In genomic region chr4:4984186-4984585, GRCh38 we compare ENCODE assay signal across 27 cellular contexts. TPM values are rescaled to one million over a fixed set of nuclear protein-coding genes. Genes with fewer than 3 reads are reported as not detected.
"Had no signal": no experiment of that assay in that cellular context is flagged by ENCODE, and none has a peak within 500 bp of the region (broad histone marks: within the 10 kb centered on the region; RNA-seq: fewer than 3 reads in every experiment).

No MANE protein-coding gene starts in this region.

- H3K27ac ChIP-seq: body of pancreas, cardiac muscle cell, stomach, suprapubic skin, tibial nerve had no signal

- H3K27me3 ChIP-seq: body of pancreas, cardiac muscle cell, stomach, suprapubic skin, tibial nerve had no signal

- H3K4me1 ChIP-seq: body of pancreas, stomach, tibial nerve had no signal

- H3K27ac Mint-ChIP-seq: activated B cell treated with CpG ODN at 0.5 μM for 24 hours; activated CD4-positive, alpha-beta memory T cell treated with anti-CD3 and anti-CD28 coated beads, Interleukin-2, amount 10 ng/mL, durations not matched to agents 7 days and 5 days; activated naive CD4-positive, alpha-beta T cell treated with anti-CD3 and anti-CD28 coated beads, Interleukin-2, amount 10 ng/mL, durations not matched to agents 7 days and 5 days; activated naive CD8-positive, alpha-beta T cell treated with anti-CD3 and anti-CD28 coated beads, Interleukin-2, amount 50 U/mL, for 24 hours; stimulated activated effector memory CD8-positive, alpha-beta T cell treated with anti-CD3 and anti-CD28 coated beads, Interleukin-12 subunit alpha, Interleukin-12 subunit beta, amount 100 ng/mL, for 72 hours; T-helper 1 cell treated with Interleukin-12 subunit alpha and Interleukin-12 subunit beta and Interleukin-4 antibody, amounts not matched to agents 30 μg/mL and 1 μg/mL, for 36 hours had no signal

- ATAC-seq: activated naive CD8-positive, alpha-beta T cell treated with anti-CD3 and anti-CD28 coated beads, Interleukin-2, amount 50 U/mL, for 24 hours; body of pancreas; left colon; mucosa of descending colon; sciatic nerve; stimulated activated effector memory CD8-positive, alpha-beta T cell treated with anti-CD3 and anti-CD28 coated beads, Interleukin-12 subunit alpha, Interleukin-12 subunit beta, amount 100 ng/mL, for 72 hours had no signal

- H3K36me3 Mint-ChIP-seq: activated naive CD4-positive, alpha-beta T cell treated with anti-CD3 and anti-CD28 coated beads, Interleukin-2, amount 10 ng/mL, durations not matched to agents 7 days and 5 days; stimulated activated effector memory CD8-positive, alpha-beta T cell treated with anti-CD3 and anti-CD28 coated beads, Interleukin-12 subunit alpha, Interleukin-12 subunit beta, amount 100 ng/mL, for 72 hours had no signal

- H3K9me3 Mint-ChIP-seq: activated B cell treated with CpG ODN at 0.5 μM for 24 hours; activated CD4-positive, alpha-beta memory T cell treated with anti-CD3 and anti-CD28 coated beads, Interleukin-2, amount 10 ng/mL, durations not matched to agents 7 days and 5 days; activated naive CD4-positive, alpha-beta T cell treated with anti-CD3 and anti-CD28 coated beads, Interleukin-2, amount 10 ng/mL, durations not matched to agents 7 days and 5 days; activated naive CD8-positive, alpha-beta T cell treated with anti-CD3 and anti-CD28 coated beads, Interleukin-2, amount 50 U/mL, for 24 hours; stimulated activated effector memory CD8-positive, alpha-beta T cell treated with anti-CD3 and anti-CD28 coated beads, Interleukin-12 subunit alpha, Interleukin-12 subunit beta, amount 100 ng/mL, for 72 hours had no signal

- H3K36me3 ChIP-seq: cardiac muscle cell, stomach, suprapubic skin, tibial nerve had no signal

- FAIRE-seq: small intestine, urothelium cell line had no signal

- H3K9me3 ChIP-seq: body of pancreas, mucosa of descending colon, stomach, suprapubic skin, tibial nerve had no signal

- H3K27me3 Mint-ChIP-seq: activated B cell treated with CpG ODN at 0.5 μM for 24 hours; activated CD4-positive, alpha-beta memory T cell treated with anti-CD3 and anti-CD28 coated beads, Interleukin-2, amount 10 ng/mL, durations not matched to agents 7 days and 5 days; activated naive CD4-positive, alpha-beta T cell treated with anti-CD3 and anti-CD28 coated beads, Interleukin-2, amount 10 ng/mL, durations not matched to agents 7 days and 5 days; activated naive CD8-positive, alpha-beta T cell treated with anti-CD3 and anti-CD28 coated beads, Interleukin-2, amount 50 U/mL, for 24 hours had no signal

- H3K4me3 Mint-ChIP-seq: activated B cell treated with CpG ODN at 0.5 μM for 24 hours; activated CD4-positive, alpha-beta memory T cell treated with anti-CD3 and anti-CD28 coated beads, Interleukin-2, amount 10 ng/mL, durations not matched to agents 7 days and 5 days; activated naive CD4-positive, alpha-beta T cell treated with anti-CD3 and anti-CD28 coated beads, Interleukin-2, amount 10 ng/mL, durations not matched to agents 7 days and 5 days; activated naive CD8-positive, alpha-beta T cell treated with anti-CD3 and anti-CD28 coated beads, Interleukin-2, amount 50 U/mL, for 24 hours; stimulated activated effector memory CD8-positive, alpha-beta T cell treated with anti-CD3 and anti-CD28 coated beads, Interleukin-12 subunit alpha, Interleukin-12 subunit beta, amount 100 ng/mL, for 72 hours; T-helper 1 cell treated with Interleukin-12 subunit alpha and Interleukin-12 subunit beta and Interleukin-4 antibody, amounts not matched to agents 30 μg/mL and 1 μg/mL, for 36 hours had no signal

- DNase-seq: activated B cell treated with CpG ODN at 0.5 μM for 24 hours; activated CD4-positive, alpha-beta memory T cell treated with anti-CD3 and anti-CD28 coated beads, Interleukin-2, amount 10 ng/mL, durations not matched to agents 7 days and 5 days; activated CD4-positive, alpha-beta T cell treated with anti-CD3 and anti-CD28 coated beads for 48 hours; activated effector memory CD4-positive, alpha-beta T cell treated with anti-CD3 and anti-CD28 coated beads, Interleukin-2, amount 50 U/mL, for 16 hours; activated naive CD4-positive, alpha-beta T cell treated with anti-CD3 and anti-CD28 coated beads, Interleukin-2, amount 10 ng/mL, durations not matched to agents 7 days and 5 days; activated naive CD8-positive, alpha-beta T cell treated with anti-CD3 and anti-CD28 coated beads, Interleukin-2, amount 50 U/mL, for 24 hours; anterior cingulate cortex; body of pancreas; foreskin fibroblast; glutamatergic neuron; hippocampal formation; left colon; mesenchymal stem cell; mucosa of descending colon; nucleus accumbens; small intestine; stimulated activated CD4-positive, alpha-beta T cell treated with anti-CD3 and anti-CD28 coated beads, Interleukin-2, amount 100 ng/mL, for 24 hours; stomach; T1000 had no signal

- H3K4me3 ChIP-seq: body of pancreas, cardiac muscle cell, mucosa of descending colon, stomach, suprapubic skin, tibial nerve had no signal

- H3K4me1 Mint-ChIP-seq: activated B cell treated with CpG ODN at 0.5 μM for 24 hours; activated CD4-positive, alpha-beta memory T cell treated with anti-CD3 and anti-CD28 coated beads, Interleukin-2, amount 10 ng/mL, durations not matched to agents 7 days and 5 days; activated naive CD4-positive, alpha-beta T cell treated with anti-CD3 and anti-CD28 coated beads, Interleukin-2, amount 10 ng/mL, durations not matched to agents 7 days and 5 days; activated naive CD8-positive, alpha-beta T cell treated with anti-CD3 and anti-CD28 coated beads, Interleukin-2, amount 50 U/mL, for 24 hours; stimulated activated effector memory CD8-positive, alpha-beta T cell treated with anti-CD3 and anti-CD28 coated beads, Interleukin-12 subunit alpha, Interleukin-12 subunit beta, amount 100 ng/mL, for 72 hours had no signal

RNA-seq across cellular contexts. Expression of gene CYTL1, which starts 35.1 kb away (rescaled TPM):
- total RNA-seq: activated B cell treated with CpG ODN at 0.5 μM for 24 hours; activated CD4-positive, alpha-beta memory T cell treated with anti-CD3 and anti-CD28 coated beads, Interleukin-2, amount 10 ng/mL, durations not matched to agents 7 days and 5 days had no signal
- polyA plus RNA-seq: neural cell had no signal
